ENCODE assay signal across 9 cellular contexts in the genomic region with DNA sequence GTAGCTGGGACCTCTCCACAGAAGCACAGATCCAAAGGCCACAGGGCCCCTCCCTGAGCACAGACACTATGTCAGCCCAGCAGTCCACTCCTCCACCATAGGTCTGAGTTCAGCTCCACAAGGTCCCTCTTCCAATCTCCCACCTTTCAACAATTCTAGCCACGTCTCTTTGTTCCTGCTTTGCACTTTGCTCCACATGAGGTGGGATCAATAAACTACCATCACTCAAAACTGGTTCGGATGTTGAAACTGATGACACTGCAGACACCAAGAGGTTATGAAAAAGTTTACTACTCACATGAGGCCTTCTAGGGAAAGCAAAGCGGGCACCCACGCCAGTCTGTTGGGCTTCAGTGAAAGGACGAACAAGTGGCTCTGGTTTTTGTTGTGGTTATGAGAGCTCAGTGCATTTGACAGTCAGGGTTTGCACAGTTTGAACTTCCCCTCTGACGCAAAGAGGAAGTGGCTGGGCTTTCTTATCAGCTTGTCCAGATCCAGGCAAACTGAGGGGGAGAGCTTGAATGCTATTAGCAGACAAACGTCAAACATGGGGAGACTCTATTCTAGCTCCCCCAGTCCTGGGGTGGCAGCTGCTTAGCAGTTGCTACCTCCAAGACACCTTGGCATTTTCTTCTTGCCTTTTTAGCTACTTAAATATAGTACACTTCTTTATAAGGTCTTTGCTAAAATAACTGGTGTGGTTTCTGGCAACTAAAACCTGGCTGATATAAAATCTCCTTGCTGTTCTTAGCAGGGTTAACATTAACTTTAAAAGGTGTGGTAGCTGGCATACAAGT. TPM values are rescaled to one million over a fixed set of nuclear protein-coding genes. Genes with fewer than 3 reads are reported as not detected.
A peak's percentile ranks its signal among the peaks of the same experiment; 100 is the strongest.
DNase-seq lines count a peak whose midpoint lies in the region; ATAC-seq, FAIRE-seq and TF ChIP-seq lines count a peak whose summit lies in the region.
"Had no signal": no experiment of that assay in that cellular context is flagged by ENCODE, and none has a peak within 500 bp of the region (broad histone marks: within the 10 kb centered on the region; RNA-seq: fewer than 3 reads in every experiment).

No MANE protein-coding gene starts in this region.

- DNase-seq in NCI-H1694 treated with DMSO at 0.1 percent for 48 hours (lab: John Stamatoyannopoulos, UW) (peak; percentile 2), NCI-H1694 (lab: John Stamatoyannopoulos, UW) (no peak), HL-60 (ENCODE audit: low read depth in 1 of 2, low spot score in 1 of 2) (peak; percentile 97 to 99), endothelial cell of umbilical vein (ENCODE audit: low read depth, low spot score) (peak; percentile 97), omental fat pad (ENCODE audit: low spot score) (peak; percentile 27), suprapubic skin (ENCODE audit: low spot score in 2 of 2) (peak; percentile 80 to 85), amniotic stem cell (lab: John Stamatoyannopoulos, UW) (no peak)
- DNase-seq in activated CD4-positive, alpha-beta T cell treated with anti-CD3 and anti-CD28 coated beads, Interleukin-2, amount 50 U/mL, for 48 hours: peak; percentile 70 to 79

- FAIRE-seq in endothelial cell of umbilical vein (lab: Jason Lieb, UNC): peak; percentile 98

- 47% methylated on average over 7 of the region's 7 CpGs for WGBS in suprapubic skin

- intact Hi-C loops in endothelial cell of umbilical vein (cut with micrococcal nuclease): loop anchor here (1.0 kb wide), 3 partner anchors 37 to 101 kb away; partner anchors contain the start of gene TCAIM

- peak; percentile 33 for TF ChIP-seq POLR2A in endothelial cell of umbilical vein (IDR thresholded peaks at IDR 0.05; ENCODE audit: low read depth, low read length)
- TF ChIP-seq POLR2A in suprapubic skin (IDR thresholded peaks at IDR 0.05): peak in 1 of 2 donors; percentile 67

- no TSS peak for BruUV-seq in endothelial cell of umbilical vein (replicated peaks; lab: Mats Ljungman, UMichigan)

- peak; percentile 85 for ATAC-seq in omental fat pad (ENCODE audit: low FRiP score)

- H3K27me3 ChIP-seq in HL-60 (ENCODE audit: insufficient read depth, poor library complexity, severe bottlenecking) (no peaks in the 10 kb centered on the region), endothelial cell of umbilical vein (ENCODE audit: control insufficient read depth in 2 of 2, insufficient read depth in 2 of 2, low read length in 2 of 2) (no peaks in the 10 kb centered on the region), suprapubic skin (no peaks in the 10 kb centered on the region)

- H3K4me3 ChIP-seq in HL-60 (replicated peaks; ENCODE audit: insufficient read depth, low read length) (no peak overlapping the region), endothelial cell of umbilical vein (replicated peaks in 1 of 3; ENCODE audit: insufficient read depth in 1 of 3, low read depth in 1 of 3, low read length in 3 of 3) (no peak overlapping the region), suprapubic skin (peak overlapping the region; percentile 8)

- H3K9me1 ChIP-seq in endothelial cell of umbilical vein (replicated peaks; ENCODE audit: control insufficient read depth, extremely low read depth, insufficient read depth, low read length): no peaks in the 10 kb centered on the region

- H3K9me3 ChIP-seq in endothelial cell of umbilical vein (replicated peaks; ENCODE audit: control insufficient read depth, insufficient read depth, low read length): no peaks in the 10 kb centered on the region
- H3K9me3 ChIP-seq in suprapubic skin: no peaks in the 10 kb centered on the region

- POLR2A ChIA-PET in endothelial cell of umbilical vein (lab: Charles Lee): interaction anchor here (0.6 to 1.2 kb wide), 6 partner anchors 33 to 1804 kb away, joined by 3 to 5 read pairs (median 4); no protein-coding TSS in a partner anchor

- H2AFZ ChIP-seq in endothelial cell of umbilical vein (ENCODE audit: low read depth, low read length): peak overlapping the region; percentile 33

- H3K9ac ChIP-seq in endothelial cell of umbilical vein (replicated peaks; ENCODE audit: extremely low read depth, insufficient read depth, low read length): peak overlapping the region; percentile 63

- no peaks in the 10 kb centered on the region for H3K79me2 ChIP-seq in endothelial cell of umbilical vein (ENCODE audit: control insufficient read depth, insufficient read depth, low read length)

- TF ChIP-seq EP300 in suprapubic skin (IDR thresholded peaks at IDR 0.05): no peak

- no peaks in the 10 kb centered on the region for H4K20me1 ChIP-seq in endothelial cell of umbilical vein (replicated peaks; ENCODE audit: control insufficient read depth, extremely low read depth, insufficient read depth, low read length)

- H3K27ac ChIP-seq in HL-60 (replicated peaks) (peak overlapping the region; percentile 99), endothelial cell of umbilical vein (ENCODE audit: insufficient read depth, low read depth, low read length) (peak overlapping the region; percentile 96), suprapubic skin (peak overlapping the region; percentile 81)
- H3K27ac ChIP-seq: 22Rv1 had no signal

- H3K4me1 ChIP-seq in endothelial cell of umbilical vein (ENCODE audit: control insufficient read depth, extremely low read depth, insufficient read depth, low read length) (peaks cover 16% of the 10 kb centered on the region), suprapubic skin (peaks cover 11% of the 10 kb centered on the region)

- H3K4me2 ChIP-seq in endothelial cell of umbilical vein (ENCODE audit: insufficient read depth, low read length): peak overlapping the region; percentile 32

- CTCF ChIA-PET in endothelial cell of umbilical vein (lab: Charles Lee): interaction anchor here (0.6 to 1.4 kb wide), 10 partner anchors 11 to 102 kb away, joined by 3 to 5 read pairs (median 3); partner anchors contain the start of genes TCAIM and ZNF445

- TF ChIP-seq CTCF in HL-60 (IDR thresholded peaks at IDR 0.05; ENCODE audit: insufficient read depth, low read length) (no peak), endothelial cell of umbilical vein (IDR thresholded peaks at IDR 0.05; ENCODE audit: extremely low read depth in 1 of 2, insufficient read depth in 1 of 2, low read depth in 1 of 2, low read length in 2 of 2) (no peak), omental fat pad (IDR thresholded peaks at IDR 0.05) (no peak), suprapubic skin (IDR thresholded peaks at IDR 0.05) (no peak)

- H3K36me3 ChIP-seq in endothelial cell of umbilical vein (ENCODE audit: control insufficient read depth in 2 of 2, extremely low read depth in 1 of 2, insufficient read depth in 2 of 2, low read length in 2 of 2) (peaks cover 0 to 5% of the 10 kb centered on the region in 2 experiments), suprapubic skin (peaks cover 4% of the 10 kb centered on the region)

- dilution Hi-C loops in endothelial cell of umbilical vein (cut with MboI; ENCODE audit: extremely low pct_ligation_motif_present, low sequenced_read_pairs): no loop called here

TF ChIP-seq in endothelial cell of umbilical vein, 7 proteins besides CTCF, POLR2A, EP300 and RAD21:
- TF ChIP-seq JUN (IDR thresholded peaks at IDR 0.05; ENCODE audit: borderline replicate concordance, insufficient read depth, insufficient read length, low read depth): peak; percentile 32
- TF ChIP-seq MYC (IDR thresholded peaks at IDR 0.05; ENCODE audit: low read depth, low read length): no peak
- no peak for TF ChIP-seq FOS (IDR thresholded peaks at IDR 0.05; ENCODE audit: borderline replicate concordance, insufficient read depth, low read length)
- no peak for TF ChIP-seq EZH2 (IDR thresholded peaks at IDR 0.05; ENCODE audit: borderline replicate concordance, low read depth, low read length, severe bottlenecking)
- TF ChIP-seq, protein P1, sequence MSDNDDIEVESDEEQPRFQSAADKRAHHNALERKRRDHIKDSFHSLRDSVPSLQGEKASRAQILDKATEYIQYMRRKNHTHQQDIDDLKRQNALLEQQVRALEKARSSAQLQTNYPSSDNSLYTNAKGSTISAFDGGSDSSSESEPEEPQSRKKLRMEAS (IDR thresholded peaks at IDR 0.05; ENCODE audit: insufficient read depth, insufficient read length): no peak
- TF ChIP-seq POLR2AphosphoS5 (IDR thresholded peaks at IDR 0.05; ENCODE audit: insufficient read depth, low read depth, low read length): peak; percentile 50
- TF ChIP-seq GATA2 (IDR thresholded peaks at IDR 0.05; ENCODE audit: insufficient read depth, insufficient read length, low read depth, low read length): peak; percentile 92

RNA-seq across cellular contexts. Expression of gene ZNF445, which starts 37.8 kb away (rescaled TPM):
- 15.0 and 17.8 TPM in 2 replicates for total RNA-seq in endothelial cell of umbilical vein
- polyA plus RNA-seq in endothelial cell of umbilical vein: 2.1 and 2.3 TPM in 2 replicates
- 2.3 and 2.4 TPM in 2 replicates for polyA plus RNA-seq in endothelial cell of umbilical vein (2011; cell fraction: cytosol; rRNA removed)
- 8.5 and 9.8 TPM in 2 replicates for polyA plus RNA-seq in endothelial cell of umbilical vein (2011; cell fraction: nucleus; rRNA removed)
- polyA plus RNA-seq in endothelial cell of umbilical vein (2012): 3.5 and 4.3 TPM in 2 replicates
- 15.9 and 19.6 TPM in 2 replicates for polyA minus RNA-seq in endothelial cell of umbilical vein
- polyA minus RNA-seq in endothelial cell of umbilical vein (2011; cell fraction: cytosol; rRNA and poly(A)+ RNA removed): 4.3 TPM
- polyA minus RNA-seq in endothelial cell of umbilical vein (2011; cell fraction: nucleus; rRNA and poly(A)+ RNA removed): 8.8 and 11.3 TPM in 2 replicates
- total RNA-seq in omental fat pad: 10 to 100 TPM in 1 of 4 donors, 1 to 10 TPM in 3; 4.6 to 10.1 (median 6.6) TPM
- total RNA-seq in suprapubic skin: 10 to 100 TPM in 1 of 4 donors, 1 to 10 TPM in 3; 5.7 to 19.8 (median 7.8) TPM

Comparison
In these comparisons a context has a peak if more than half of its experiments do, and no peak if none do; other contexts are left out.
1. DNase-seq: peak in NCI-H1694 treated with DMSO at 0.1 percent for 48 hours (single experiment), HL-60 (2 of 2), activated CD4-positive, alpha-beta T cell treated with anti-CD3 and anti-CD28 coated beads, Interleukin-2, amount 50 U/mL, for 48 hours (2 of 2), endothelial cell of umbilical vein (single experiment), omental fat pad (single experiment) and suprapubic skin (2 of 2); none in NCI-H1694 (single experiment) and amniotic stem cell (single experiment).
2. Peak in every context shown above with its lines, with median percentiles within 50 percentile points of each other: H3K27ac ChIP-seq.